10 cellular contexts compared by ENCODE assay signal in genomic region chr12:94980577-94980976, GRCh38. TPM values are rescaled to one million over a fixed set of nuclear protein-coding genes. Genes with fewer than 3 reads are reported as not detected.
DNase-seq lines count a peak whose midpoint lies in the region; TF ChIP-seq lines count a peak whose summit lies in the region.
"Had no signal": no experiment of that assay in that cellular context is flagged by ENCODE, and none has a peak within 500 bp of the region (broad histone marks: within the 10 kb centered on the region; RNA-seq: fewer than 3 reads in every experiment).

No MANE protein-coding gene starts in this region.

- TF ChIP-seq CTCF in dorsolateral prefrontal cortex (IDR thresholded peaks at IDR 0.05 in 54 of 56, conservative IDR thresholded peaks at IDR 0.05 in 2 of 56; ENCODE audit: low read depth in 1 of 56, partially characterized antibody in 56 of 56): peak in 55 of 56 donors; percentile 18 to 68 (median 44)

- intact Hi-C loops in dorsolateral prefrontal cortex (cut with DNase I): loop anchor here in 1 of 2 donors (5.0 to 10.0 kb wide), 2 partner anchors 433 to 836 kb away; partner anchors contain the start of gene PLXNC1

- H3K4me3 ChIP-seq in dorsolateral prefrontal cortex: no peak overlapping the region

- DNase-seq in NCI-H2171 treated with DMSO at 0.1 percent for 48 hours (lab: John Stamatoyannopoulos, UW): peak; percentile 51
- no peak for DNase-seq in NCI-H2171 (lab: John Stamatoyannopoulos, UW)
- peak; percentile 9 for DNase-seq in NCI-H1694 (lab: John Stamatoyannopoulos, UW)
- DNase-seq in dorsolateral prefrontal cortex: no peak
- DNase-seq in pons (ENCODE audit: low spot score): peak; percentile 62
- DNase-seq in OCI-M2 (lab: John Stamatoyannopoulos, UW; ENCODE audit: unreplicated experiment): no peak
- DNase-seq in effector CD8-positive, alpha-beta T cell (lab: John Stamatoyannopoulos, UW): no peak
- DNase-seq in NCI-H1436 treated with DMSO at 0.1 percent for 48 hours (lab: John Stamatoyannopoulos, UW): no peak
- DNase-seq: activated T-cell treated with anti-CD3 and anti-CD28 coated beads, Interleukin-2, amount 50 U/mL, for 1 hour had no signal

- H3K27me3 ChIP-seq in dorsolateral prefrontal cortex: no peaks in the 10 kb centered on the region
- H3K27me3 ChIP-seq: neutrophil had no signal

- H3K27ac ChIP-seq in dorsolateral prefrontal cortex: no peak overlapping the region
- H3K27ac ChIP-seq: neutrophil had no signal

RNA-seq across cellular contexts. Expression of gene NDUFA12, which starts 22.9 kb away (rescaled TPM):
- 100 to 1,000 TPM in 74 of 120 experiments, 10 to 100 TPM in 46; 53.8 to 149 (median 106) TPM for total RNA-seq in dorsolateral prefrontal cortex

Comparison
In these comparisons a context has a peak if more than half of its experiments do, and no peak if none do; other contexts are left out.
1. DNase-seq: peak in NCI-H2171 treated with DMSO at 0.1 percent for 48 hours (single experiment), NCI-H1694 (single experiment) and pons (single experiment); none in NCI-H2171 (single experiment), dorsolateral prefrontal cortex (0 of 10), OCI-M2 (single experiment), effector CD8-positive, alpha-beta T cell (single experiment) and NCI-H1436 treated with DMSO at 0.1 percent for 48 hours (single experiment).